8 cellular contexts compared by ENCODE assay signal in the genomic region with DNA sequence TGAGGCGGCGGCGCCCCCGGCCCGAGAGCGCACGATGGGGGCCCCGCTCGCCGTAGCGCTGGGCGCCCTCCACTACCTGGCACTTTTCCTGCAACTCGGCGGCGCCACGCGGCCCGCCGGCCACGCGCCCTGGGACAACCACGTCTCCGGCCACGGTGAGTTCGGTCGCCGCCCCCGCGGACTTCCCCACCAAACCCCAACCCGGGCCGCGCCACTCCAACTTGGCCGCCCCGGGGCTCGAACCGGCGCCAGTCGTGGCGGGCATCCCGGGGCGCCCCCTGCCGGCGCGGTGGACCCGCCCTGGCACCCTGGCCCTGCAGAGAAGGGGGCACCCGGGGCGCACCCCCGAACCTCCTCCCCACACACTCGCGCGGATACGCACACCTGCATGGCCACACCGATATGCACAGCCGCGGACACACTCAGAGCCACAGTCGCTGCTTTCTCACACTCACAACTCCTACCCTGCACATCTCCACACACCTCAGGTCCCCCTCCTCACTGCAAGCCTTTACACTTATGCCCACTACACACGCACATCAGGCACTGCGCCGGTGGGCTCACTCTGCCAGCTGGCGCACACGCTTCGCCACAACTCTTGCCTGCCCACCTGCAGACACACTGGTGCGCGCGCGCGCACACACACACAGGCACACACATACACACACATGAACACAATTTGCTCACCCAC.
DNase-seq lines count a peak whose midpoint lies in the region; TF ChIP-seq lines count a peak whose summit lies in the region.

No MANE protein-coding gene starts in this region.

- no peaks in the 10 kb centered on the region for H3K79me2 ChIP-seq in parathyroid adenoma

- H3K27ac ChIP-seq in parathyroid adenoma, result no peak overlapping the region

- H3K36me3 ChIP-seq in ES-I3 (ENCODE audit: insufficient read depth, low read length), result no peaks in the 10 kb centered on the region
- H3K36me3 ChIP-seq in parathyroid adenoma (ENCODE audit: control insufficient read depth, insufficient read depth, low read length), result no peaks in the 10 kb centered on the region

- no peaks in the 10 kb centered on the region for H3K27me3 ChIP-seq in parathyroid adenoma (ENCODE audit: control insufficient read depth, insufficient read depth, low read length)

- peak overlapping the region; percentile 58; the same call in 1 of the 2 replicates for H3K9ac ChIP-seq in ES-I3 (ENCODE audit: low read depth, low read length)
- H3K9ac ChIP-seq in parathyroid adenoma, result no peak overlapping the region

- peak; percentile 60 for TF ChIP-seq CTCF in LNCAP (IDR thresholded peaks at IDR 0.05)
- no peak for TF ChIP-seq CTCF in epithelial cell of esophagus (IDR thresholded peaks at IDR 0.05; ENCODE audit: insufficient read depth, low read depth, low read length, missing control alignments)
- TF ChIP-seq CTCF in parathyroid adenoma (IDR thresholded peaks at IDR 0.05), result peak; percentile 15

- H3K9me3 ChIP-seq in ES-I3 (ENCODE audit: control insufficient read depth, insufficient read depth, low read length), result no peaks in the 10 kb centered on the region
- no peaks in the 10 kb centered on the region for H3K9me3 ChIP-seq in parathyroid adenoma (ENCODE audit: control insufficient read depth, low read length)

- DNase-seq in epithelial cell of esophagus (ENCODE audit: low read depth) (no peak), NCI-H510A (lab: John Stamatoyannopoulos, UW) (no peak), kidney glomerular epithelial cell (lab: John Stamatoyannopoulos, UW) (no peak), inferior parietal cortex (ENCODE audit: extremely low spot score) (no peak), UCSD-AML1 (lab: John Stamatoyannopoulos, UW; ENCODE audit: unreplicated experiment) (no peak)

- peaks cover 19% of the 10 kb centered on the region for H3K4me1 ChIP-seq in ES-I3 (ENCODE audit: insufficient read depth, low read length)
- H3K4me1 ChIP-seq in parathyroid adenoma, result no peaks in the 10 kb centered on the region

- H2AFZ ChIP-seq in parathyroid adenoma, result peak overlapping the region; percentile 45

- H3K4me3 ChIP-seq in epithelial cell of esophagus (ENCODE audit: low read length) (peak overlapping the region; percentile 18), parathyroid adenoma (ENCODE audit: low read depth, low read length) (no peak overlapping the region)

- no peak overlapping the region for H3K4me2 ChIP-seq in parathyroid adenoma (ENCODE audit: low read length)
